ENCODE assay signal across 15 cellular contexts in genomic region chr3:188839187-188839695, GRCh38.
DNase-seq lines count a peak whose midpoint lies in the region; FAIRE-seq and TF ChIP-seq lines count a peak whose summit lies in the region.
"Had no signal": no experiment of that assay in that cellular context is flagged by ENCODE, and none has a peak within 500 bp of the region (broad histone marks: within the 10 kb centered on the region; RNA-seq: fewer than 3 reads in every experiment).

No MANE protein-coding gene starts in this region.

- H2BK15ac ChIP-seq in mesendoderm (replicated peaks; ENCODE audit: low read depth) = no peak overlapping the region

- H3K18ac ChIP-seq in mesendoderm (ENCODE audit: low read length) = no peak overlapping the region

- no peaks in the 10 kb centered on the region for H3K79me2 ChIP-seq in mesendoderm (ENCODE audit: control insufficient read depth, insufficient read depth, low read length)

- H3K27me3 ChIP-seq in stomach = no peaks in the 10 kb centered on the region
- no peaks in the 10 kb centered on the region for H3K27me3 ChIP-seq in mesendoderm (ENCODE audit: insufficient read depth, low read length, poor library complexity)

- TF ChIP-seq EP300 in stomach (IDR thresholded peaks at IDR 0.05) = no peak

- no peak overlapping the region for H2BK120ac ChIP-seq in mesendoderm (ENCODE audit: low read depth, low read length)

- no peaks in the 10 kb centered on the region for H3K36me3 ChIP-seq in stomach
- no peaks in the 10 kb centered on the region for H3K36me3 ChIP-seq in mesendoderm (ENCODE audit: control insufficient read depth, insufficient read depth, low read length)

- DNase-seq in NCI-H345 (lab: John Stamatoyannopoulos, UW) (peak; percentile 47), NCI-H345 treated with DMSO at 0.1 percent for 48 hours (lab: John Stamatoyannopoulos, UW; ENCODE audit: unreplicated experiment) (no peak), LNCaP clone FGC (ENCODE audit: low read depth) (peak; percentile 93), stomach (peak; percentile 27), mesendoderm (no peak), superior temporal gyrus (ENCODE audit: extremely low spot score) (no peak)
- DNase-seq in activated T-cell treated with anti-CD3 and anti-CD28 coated beads, Interleukin-2, amount 50 U/mL, for 1 hour = no peak
- DNase-seq: KG1, NCI-H1105 treated with DMSO at 0.1 percent for 48 hours, NCI-H2029 treated with DMSO at 0.1 percent for 48 hours, NCI-H526 had no signal

- H3K4ac ChIP-seq in mesendoderm (ENCODE audit: low read depth, low read length) = no peak overlapping the region

- WGBS in stomach, 5 donors = 70 to 82% (median 73%) methylated on average over 8 of the region's 8 CpGs
- WGBS in mesendoderm (ENCODE audit: extremely low coverage, insufficient coverage, low lambda C conversion rate) = no CpG with 5 or more reads among the region's 8 CpGs

- H3K4me2 ChIP-seq in mesendoderm (ENCODE audit: low read length) = no peak overlapping the region

- H3K9ac ChIP-seq in mesendoderm (ENCODE audit: low read length) = no peak overlapping the region

- H2AK5ac ChIP-seq in mesendoderm (ENCODE audit: low read length) = no peak overlapping the region

- H2BK5ac ChIP-seq in mesendoderm (ENCODE audit: low read length) = no peak overlapping the region

- intact Hi-C loops in stomach (cut with DNase I; ENCODE audit: low total_unique reads) = no loop called here

- no peak overlapping the region for H4K5ac ChIP-seq in mesendoderm (ENCODE audit: low read length)

- no peaks in the 10 kb centered on the region for H3K79me1 ChIP-seq in mesendoderm (ENCODE audit: low read length)

- no peak for TF ChIP-seq POLR2A in stomach (IDR thresholded peaks at IDR 0.05)

- H3K23ac ChIP-seq in mesendoderm (ENCODE audit: low read length) = no peak overlapping the region

- FAIRE-seq in islet of Langerhans (lab: Jason Lieb, UNC) = peak; percentile 95
- FAIRE-seq: A204.1, H1 had no signal

- H3K4me3 ChIP-seq in LNCaP clone FGC (ENCODE audit: low read depth, low read length) (no peak overlapping the region), stomach (no peak overlapping the region), mesendoderm (ENCODE audit: low read length) (no peak overlapping the region)

- H3K27ac ChIP-seq in stomach (no peak overlapping the region), mesendoderm (ENCODE audit: low read depth, low read length) (no peak overlapping the region)
- H3K27ac ChIP-seq: HL-60 had no signal

- TF ChIP-seq CTCF in LNCaP clone FGC (IDR thresholded peaks at IDR 0.05; ENCODE audit: control insufficient read depth, extremely low read depth, insufficient read depth) = no peak
- no peak for TF ChIP-seq CTCF in stomach (IDR thresholded peaks at IDR 0.05)

- peaks cover 0 to 14% (median 0%) of the 10 kb centered on the region in 4 donors for H3K4me1 ChIP-seq in stomach
- no peaks in the 10 kb centered on the region for H3K4me1 ChIP-seq in mesendoderm (ENCODE audit: control insufficient read depth, low read depth, low read length)

- no peak overlapping the region for H3K56ac ChIP-seq in mesendoderm (ENCODE audit: low read length)

- no peak overlapping the region for H4K8ac ChIP-seq in mesendoderm (ENCODE audit: low read depth, low read length)

- no peaks in the 10 kb centered on the region for H3K9me3 ChIP-seq in stomach

Comparison
In these comparisons a context has a peak if more than half of its experiments do, and no peak if none do; other contexts are left out.
1. DNase-seq: peak in NCI-H345 (single experiment), LNCaP clone FGC (single experiment) and stomach (single experiment); none in NCI-H345 treated with DMSO at 0.1 percent for 48 hours (single experiment), activated T-cell treated with anti-CD3 and anti-CD28 coated beads, Interleukin-2, amount 50 U/mL, for 1 hour (single experiment), mesendoderm (single experiment) and superior temporal gyrus (single experiment).